Comparison of ENCODE assay signal across 1 cellular context in genomic region chr22:38710352-38710751, GRCh38.
TF ChIP-seq lines count a peak whose summit lies in the region.

No MANE protein-coding gene starts in this region.

TF ChIP-seq in GM12878, 131 proteins besides CTCF, POLR2A, EP300 and RAD21:
- TF ChIP-seq WRNIP1 (IDR thresholded peaks at IDR 0.05; ENCODE audit: borderline replicate concordance, low read depth, low read length): no peak
